In the genomic region with DNA sequence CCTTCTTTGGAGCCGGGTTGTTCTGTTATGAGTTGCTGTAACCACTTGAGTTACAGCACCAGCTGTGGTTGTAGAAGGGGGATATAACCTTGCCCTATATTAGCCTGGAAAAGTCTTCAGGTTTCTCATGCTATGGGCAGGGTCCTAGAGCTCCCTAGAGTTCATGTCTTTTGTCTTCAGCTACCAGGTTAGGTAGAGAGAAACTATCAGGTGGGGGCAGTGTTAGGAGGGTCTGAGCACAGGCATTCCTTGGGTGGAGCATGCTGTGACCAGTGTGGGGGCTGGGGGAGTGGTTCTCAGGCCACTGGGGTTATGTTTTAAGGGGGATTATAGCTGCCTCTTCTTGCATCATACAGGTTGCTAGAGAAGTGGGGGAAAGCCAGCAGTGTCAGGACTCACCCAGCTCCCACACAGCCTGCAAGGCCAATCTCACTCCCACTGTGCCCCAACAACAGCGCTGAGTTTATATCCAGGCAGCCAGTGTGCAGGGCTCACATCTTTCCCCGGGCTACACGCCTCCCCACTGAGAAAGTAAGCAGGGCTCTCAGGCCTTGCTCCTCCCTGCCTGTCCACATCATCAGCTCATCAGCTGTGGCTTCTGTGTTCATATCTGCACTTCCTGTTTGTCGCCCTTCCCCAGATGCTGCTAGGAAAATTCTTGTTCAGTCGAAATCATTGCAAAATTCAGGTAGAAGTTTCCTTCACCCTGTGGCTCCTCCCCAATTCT, we compare ENCODE assay signal across 2 cellular contexts.
TF ChIP-seq lines count a peak whose summit lies in the region.

No MANE protein-coding gene starts in this region.

TF ChIP-seq in GM23338, 12 proteins besides CTCF, POLR2A, EP300 and RAD21 (continues in another document):
- TF ChIP-seq JUNB (IDR thresholded peaks at IDR 0.05; ENCODE audit: unreplicated experiment): no peak
- no peak for TF ChIP-seq EZH2 (IDR thresholded peaks at IDR 0.05; ENCODE audit: low read depth, unreplicated experiment)
- TF ChIP-seq, protein P1, sequence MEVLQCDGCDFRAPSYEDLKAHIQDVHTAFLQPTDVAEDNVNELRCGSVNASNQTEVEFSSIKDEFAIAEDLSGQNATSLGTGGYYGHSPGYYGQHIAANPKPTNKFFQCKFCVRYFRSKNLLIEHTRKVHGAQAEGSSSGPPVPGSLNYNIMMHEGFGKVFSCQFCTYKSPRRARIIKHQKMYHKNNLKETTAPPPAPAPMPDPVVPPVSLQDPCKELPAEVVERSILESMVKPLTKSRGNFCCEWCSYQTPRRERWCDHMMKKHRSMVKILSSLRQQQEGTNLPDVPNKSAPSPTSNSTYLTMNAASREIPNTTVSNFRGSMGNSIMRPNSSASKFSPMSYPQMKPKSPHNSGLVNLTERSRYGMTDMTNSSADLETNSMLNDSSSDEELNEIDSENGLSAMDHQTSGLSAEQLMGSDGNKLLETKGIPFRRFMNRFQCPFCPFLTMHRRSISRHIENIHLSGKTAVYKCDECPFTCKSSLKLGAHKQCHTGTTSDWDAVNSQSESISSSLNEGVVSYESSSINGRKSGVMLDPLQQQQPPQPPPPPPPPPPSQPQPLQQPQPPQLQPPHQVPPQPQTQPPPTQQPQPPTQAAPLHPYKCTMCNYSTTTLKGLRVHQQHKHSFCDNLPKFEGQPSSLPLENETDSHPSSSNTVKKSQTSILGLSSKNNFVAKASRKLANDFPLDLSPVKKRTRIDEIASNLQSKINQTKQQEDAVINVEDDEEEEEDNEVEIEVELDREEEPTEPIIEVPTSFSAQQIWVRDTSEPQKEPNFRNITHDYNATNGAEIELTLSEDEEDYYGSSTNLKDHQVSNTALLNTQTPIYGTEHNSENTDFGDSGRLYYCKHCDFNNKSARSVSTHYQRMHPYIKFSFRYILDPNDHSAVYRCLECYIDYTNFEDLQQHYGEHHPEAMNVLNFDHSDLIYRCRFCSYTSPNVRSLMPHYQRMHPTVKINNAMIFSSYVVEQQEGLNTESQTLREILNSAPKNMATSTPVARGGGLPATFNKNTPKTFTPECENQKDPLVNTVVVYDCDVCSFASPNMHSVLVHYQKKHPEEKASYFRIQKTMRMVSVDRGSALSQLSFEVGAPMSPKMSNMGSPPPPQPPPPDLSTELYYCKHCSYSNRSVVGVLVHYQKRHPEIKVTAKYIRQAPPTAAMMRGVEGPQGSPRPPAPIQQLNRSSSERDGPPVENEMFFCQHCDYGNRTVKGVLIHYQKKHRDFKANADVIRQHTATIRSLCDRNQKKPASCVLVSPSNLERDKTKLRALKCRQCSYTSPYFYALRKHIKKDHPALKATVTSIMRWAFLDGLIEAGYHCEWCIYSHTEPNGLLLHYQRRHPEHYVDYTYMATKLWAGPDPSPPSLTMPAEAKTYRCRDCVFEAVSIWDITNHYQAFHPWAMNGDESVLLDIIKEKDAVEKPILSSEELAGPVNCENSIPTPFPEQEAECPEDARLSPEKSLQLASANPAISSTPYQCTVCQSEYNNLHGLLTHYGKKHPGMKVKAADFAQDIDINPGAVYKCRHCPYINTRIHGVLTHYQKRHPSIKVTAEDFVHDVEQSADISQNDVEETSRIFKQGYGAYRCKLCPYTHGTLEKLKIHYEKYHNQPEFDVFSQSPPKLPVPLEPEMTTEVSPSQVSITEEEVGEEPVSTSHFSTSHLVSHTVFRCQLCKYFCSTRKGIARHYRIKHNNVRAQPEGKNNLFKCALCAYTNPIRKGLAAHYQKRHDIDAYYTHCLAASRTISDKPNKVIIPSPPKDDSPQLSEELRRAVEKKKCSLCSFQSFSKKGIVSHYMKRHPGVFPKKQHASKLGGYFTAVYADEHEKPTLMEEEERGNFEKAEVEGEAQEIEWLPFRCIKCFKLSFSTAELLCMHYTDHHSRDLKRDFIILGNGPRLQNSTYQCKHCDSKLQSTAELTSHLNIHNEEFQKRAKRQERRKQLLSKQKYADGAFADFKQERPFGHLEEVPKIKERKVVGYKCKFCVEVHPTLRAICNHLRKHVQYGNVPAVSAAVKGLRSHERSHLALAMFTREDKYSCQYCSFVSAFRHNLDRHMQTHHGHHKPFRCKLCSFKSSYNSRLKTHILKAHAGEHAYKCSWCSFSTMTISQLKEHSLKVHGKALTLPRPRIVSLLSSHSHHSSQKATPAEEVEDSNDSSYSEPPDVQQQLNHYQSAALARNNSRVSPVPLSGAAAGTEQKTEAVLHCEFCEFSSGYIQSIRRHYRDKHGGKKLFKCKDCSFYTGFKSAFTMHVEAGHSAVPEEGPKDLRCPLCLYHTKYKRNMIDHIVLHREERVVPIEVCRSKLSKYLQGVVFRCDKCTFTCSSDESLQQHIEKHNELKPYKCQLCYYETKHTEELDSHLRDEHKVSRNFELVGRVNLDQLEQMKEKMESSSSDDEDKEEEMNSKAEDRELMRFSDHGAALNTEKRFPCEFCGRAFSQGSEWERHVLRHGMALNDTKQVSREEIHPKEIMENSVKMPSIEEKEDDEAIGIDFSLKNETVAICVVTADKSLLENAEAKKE (CRISPR knock-in tag; IDR thresholded peaks at IDR 0.05): no peak
- TF ChIP-seq, protein P2, sequence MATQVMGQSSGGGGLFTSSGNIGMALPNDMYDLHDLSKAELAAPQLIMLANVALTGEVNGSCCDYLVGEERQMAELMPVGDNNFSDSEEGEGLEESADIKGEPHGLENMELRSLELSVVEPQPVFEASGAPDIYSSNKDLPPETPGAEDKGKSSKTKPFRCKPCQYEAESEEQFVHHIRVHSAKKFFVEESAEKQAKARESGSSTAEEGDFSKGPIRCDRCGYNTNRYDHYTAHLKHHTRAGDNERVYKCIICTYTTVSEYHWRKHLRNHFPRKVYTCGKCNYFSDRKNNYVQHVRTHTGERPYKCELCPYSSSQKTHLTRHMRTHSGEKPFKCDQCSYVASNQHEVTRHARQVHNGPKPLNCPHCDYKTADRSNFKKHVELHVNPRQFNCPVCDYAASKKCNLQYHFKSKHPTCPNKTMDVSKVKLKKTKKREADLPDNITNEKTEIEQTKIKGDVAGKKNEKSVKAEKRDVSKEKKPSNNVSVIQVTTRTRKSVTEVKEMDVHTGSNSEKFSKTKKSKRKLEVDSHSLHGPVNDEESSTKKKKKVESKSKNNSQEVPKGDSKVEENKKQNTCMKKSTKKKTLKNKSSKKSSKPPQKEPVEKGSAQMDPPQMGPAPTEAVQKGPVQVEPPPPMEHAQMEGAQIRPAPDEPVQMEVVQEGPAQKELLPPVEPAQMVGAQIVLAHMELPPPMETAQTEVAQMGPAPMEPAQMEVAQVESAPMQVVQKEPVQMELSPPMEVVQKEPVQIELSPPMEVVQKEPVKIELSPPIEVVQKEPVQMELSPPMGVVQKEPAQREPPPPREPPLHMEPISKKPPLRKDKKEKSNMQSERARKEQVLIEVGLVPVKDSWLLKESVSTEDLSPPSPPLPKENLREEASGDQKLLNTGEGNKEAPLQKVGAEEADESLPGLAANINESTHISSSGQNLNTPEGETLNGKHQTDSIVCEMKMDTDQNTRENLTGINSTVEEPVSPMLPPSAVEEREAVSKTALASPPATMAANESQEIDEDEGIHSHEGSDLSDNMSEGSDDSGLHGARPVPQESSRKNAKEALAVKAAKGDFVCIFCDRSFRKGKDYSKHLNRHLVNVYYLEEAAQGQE (IDR thresholded peaks at IDR 0.05; ENCODE audit: unreplicated experiment): no peak
- TF ChIP-seq NANOG (IDR thresholded peaks at IDR 0.05; ENCODE audit: borderline replicate concordance): no peak
- no peak for TF ChIP-seq POLR2AphosphoS5 (IDR thresholded peaks at IDR 0.05; ENCODE audit: low read depth)
- no peak for TF ChIP-seq STAT1 (IDR thresholded peaks at IDR 0.05; ENCODE audit: unreplicated experiment)
- no peak for TF ChIP-seq EZH2phosphoT487 (IDR thresholded peaks at IDR 0.05; ENCODE audit: unreplicated experiment)
- no peak for TF ChIP-seq ZNF331 (CRISPR knock-in tag; IDR thresholded peaks at IDR 0.05; ENCODE audit: low read depth)
- TF ChIP-seq ZNF114 (CRISPR knock-in tag; IDR thresholded peaks at IDR 0.05): no peak
- TF ChIP-seq CREB1 (CRISPR knock-in tag; IDR thresholded peaks at IDR 0.05; ENCODE audit: low read depth): no peak

TF ChIP-seq in H1, 55 proteins besides CTCF, POLR2A, EP300 and RAD21:
- TF ChIP-seq TEAD4 (IDR thresholded peaks at IDR 0.05; ENCODE audit: low read depth, low read length) (0 out of 2 replicates have a peak, but pooled peaks have one; percentile 2), RNF2 (IDR thresholded peaks at IDR 0.05; ENCODE audit: borderline replicate concordance, low read depth, low read length, missing control alignments, poor library complexity, severe bottlenecking) (no peak), CREB1 (IDR thresholded peaks at IDR 0.05) (no peak), EZH2 (IDR thresholded peaks at IDR 0.05; ENCODE audit: low read depth, low read length, severe bottlenecking) (no peak), RBBP5 (IDR thresholded peaks at IDR 0.05; ENCODE audit: borderline replicate concordance, low read depth, low read length) (no peak), YY1 (IDR thresholded peaks at IDR 0.05; ENCODE audit: low read depth, low read length) (no peak), BACH1 (IDR thresholded peaks at IDR 0.05; ENCODE audit: low read length) (no peak), TBP (IDR thresholded peaks at IDR 0.05; ENCODE audit: low read depth, low read length) (no peak), CEBPB (IDR thresholded peaks at IDR 0.05; ENCODE audit: low read depth, low read length) (peak; percentile 58), SUZ12 (IDR thresholded peaks at IDR 0.05; ENCODE audit: low read length) (no peak), SIN3A (conservative IDR thresholded peaks at IDR 0.05 in 1 of 2, IDR thresholded peaks at IDR 0.05 in 1 of 2; ENCODE audit: low read depth in 1 of 2, low read length in 2 of 2) (no peak), POU5F1 (IDR thresholded peaks at IDR 0.05; ENCODE audit: low read depth, low read length) (no peak)
- TF ChIP-seq, protein P3, sequence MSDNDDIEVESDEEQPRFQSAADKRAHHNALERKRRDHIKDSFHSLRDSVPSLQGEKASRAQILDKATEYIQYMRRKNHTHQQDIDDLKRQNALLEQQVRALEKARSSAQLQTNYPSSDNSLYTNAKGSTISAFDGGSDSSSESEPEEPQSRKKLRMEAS (IDR thresholded peaks at IDR 0.05): no peak
- TF ChIP-seq, protein P4, sequence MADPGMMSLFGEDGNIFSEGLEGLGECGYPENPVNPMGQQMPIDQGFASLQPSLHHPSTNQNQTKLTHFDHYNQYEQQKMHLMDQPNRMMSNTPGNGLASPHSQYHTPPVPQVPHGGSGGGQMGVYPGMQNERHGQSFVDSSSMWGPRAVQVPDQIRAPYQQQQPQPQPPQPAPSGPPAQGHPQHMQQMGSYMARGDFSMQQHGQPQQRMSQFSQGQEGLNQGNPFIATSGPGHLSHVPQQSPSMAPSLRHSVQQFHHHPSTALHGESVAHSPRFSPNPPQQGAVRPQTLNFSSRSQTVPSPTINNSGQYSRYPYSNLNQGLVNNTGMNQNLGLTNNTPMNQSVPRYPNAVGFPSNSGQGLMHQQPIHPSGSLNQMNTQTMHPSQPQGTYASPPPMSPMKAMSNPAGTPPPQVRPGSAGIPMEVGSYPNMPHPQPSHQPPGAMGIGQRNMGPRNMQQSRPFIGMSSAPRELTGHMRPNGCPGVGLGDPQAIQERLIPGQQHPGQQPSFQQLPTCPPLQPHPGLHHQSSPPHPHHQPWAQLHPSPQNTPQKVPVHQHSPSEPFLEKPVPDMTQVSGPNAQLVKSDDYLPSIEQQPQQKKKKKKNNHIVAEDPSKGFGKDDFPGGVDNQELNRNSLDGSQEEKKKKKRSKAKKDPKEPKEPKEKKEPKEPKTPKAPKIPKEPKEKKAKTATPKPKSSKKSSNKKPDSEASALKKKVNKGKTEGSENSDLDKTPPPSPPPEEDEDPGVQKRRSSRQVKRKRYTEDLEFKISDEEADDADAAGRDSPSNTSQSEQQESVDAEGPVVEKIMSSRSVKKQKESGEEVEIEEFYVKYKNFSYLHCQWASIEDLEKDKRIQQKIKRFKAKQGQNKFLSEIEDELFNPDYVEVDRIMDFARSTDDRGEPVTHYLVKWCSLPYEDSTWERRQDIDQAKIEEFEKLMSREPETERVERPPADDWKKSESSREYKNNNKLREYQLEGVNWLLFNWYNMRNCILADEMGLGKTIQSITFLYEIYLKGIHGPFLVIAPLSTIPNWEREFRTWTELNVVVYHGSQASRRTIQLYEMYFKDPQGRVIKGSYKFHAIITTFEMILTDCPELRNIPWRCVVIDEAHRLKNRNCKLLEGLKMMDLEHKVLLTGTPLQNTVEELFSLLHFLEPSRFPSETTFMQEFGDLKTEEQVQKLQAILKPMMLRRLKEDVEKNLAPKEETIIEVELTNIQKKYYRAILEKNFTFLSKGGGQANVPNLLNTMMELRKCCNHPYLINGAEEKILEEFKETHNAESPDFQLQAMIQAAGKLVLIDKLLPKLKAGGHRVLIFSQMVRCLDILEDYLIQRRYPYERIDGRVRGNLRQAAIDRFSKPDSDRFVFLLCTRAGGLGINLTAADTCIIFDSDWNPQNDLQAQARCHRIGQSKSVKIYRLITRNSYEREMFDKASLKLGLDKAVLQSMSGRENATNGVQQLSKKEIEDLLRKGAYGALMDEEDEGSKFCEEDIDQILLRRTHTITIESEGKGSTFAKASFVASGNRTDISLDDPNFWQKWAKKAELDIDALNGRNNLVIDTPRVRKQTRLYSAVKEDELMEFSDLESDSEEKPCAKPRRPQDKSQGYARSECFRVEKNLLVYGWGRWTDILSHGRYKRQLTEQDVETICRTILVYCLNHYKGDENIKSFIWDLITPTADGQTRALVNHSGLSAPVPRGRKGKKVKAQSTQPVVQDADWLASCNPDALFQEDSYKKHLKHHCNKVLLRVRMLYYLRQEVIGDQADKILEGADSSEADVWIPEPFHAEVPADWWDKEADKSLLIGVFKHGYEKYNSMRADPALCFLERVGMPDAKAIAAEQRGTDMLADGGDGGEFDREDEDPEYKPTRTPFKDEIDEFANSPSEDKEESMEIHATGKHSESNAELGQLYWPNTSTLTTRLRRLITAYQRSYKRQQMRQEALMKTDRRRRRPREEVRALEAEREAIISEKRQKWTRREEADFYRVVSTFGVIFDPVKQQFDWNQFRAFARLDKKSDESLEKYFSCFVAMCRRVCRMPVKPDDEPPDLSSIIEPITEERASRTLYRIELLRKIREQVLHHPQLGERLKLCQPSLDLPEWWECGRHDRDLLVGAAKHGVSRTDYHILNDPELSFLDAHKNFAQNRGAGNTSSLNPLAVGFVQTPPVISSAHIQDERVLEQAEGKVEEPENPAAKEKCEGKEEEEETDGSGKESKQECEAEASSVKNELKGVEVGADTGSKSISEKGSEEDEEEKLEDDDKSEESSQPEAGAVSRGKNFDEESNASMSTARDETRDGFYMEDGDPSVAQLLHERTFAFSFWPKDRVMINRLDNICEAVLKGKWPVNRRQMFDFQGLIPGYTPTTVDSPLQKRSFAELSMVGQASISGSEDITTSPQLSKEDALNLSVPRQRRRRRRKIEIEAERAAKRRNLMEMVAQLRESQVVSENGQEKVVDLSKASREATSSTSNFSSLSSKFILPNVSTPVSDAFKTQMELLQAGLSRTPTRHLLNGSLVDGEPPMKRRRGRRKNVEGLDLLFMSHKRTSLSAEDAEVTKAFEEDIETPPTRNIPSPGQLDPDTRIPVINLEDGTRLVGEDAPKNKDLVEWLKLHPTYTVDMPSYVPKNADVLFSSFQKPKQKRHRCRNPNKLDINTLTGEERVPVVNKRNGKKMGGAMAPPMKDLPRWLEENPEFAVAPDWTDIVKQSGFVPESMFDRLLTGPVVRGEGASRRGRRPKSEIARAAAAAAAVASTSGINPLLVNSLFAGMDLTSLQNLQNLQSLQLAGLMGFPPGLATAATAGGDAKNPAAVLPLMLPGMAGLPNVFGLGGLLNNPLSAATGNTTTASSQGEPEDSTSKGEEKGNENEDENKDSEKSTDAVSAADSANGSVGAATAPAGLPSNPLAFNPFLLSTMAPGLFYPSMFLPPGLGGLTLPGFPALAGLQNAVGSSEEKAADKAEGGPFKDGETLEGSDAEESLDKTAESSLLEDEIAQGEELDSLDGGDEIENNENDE (IDR thresholded peaks at IDR 0.05; ENCODE audit: insufficient replicate concordance, low read length): no peak
